Comparison of ENCODE assay signal across 8 cellular contexts in genomic region chr6:129671442-129672344, GRCh38. TPM values are rescaled to one million over a fixed set of nuclear protein-coding genes. Genes with fewer than 3 reads are reported as not detected.
DNase-seq lines count a peak whose midpoint lies in the region; ATAC-seq and TF ChIP-seq lines count a peak whose summit lies in the region.

No MANE protein-coding gene starts in this region.

- peak in 3 of 12 donors; percentile 13 to 43 (median 26) for TF ChIP-seq CTCF in heart left ventricle (IDR thresholded peaks at IDR 0.05)

- peak overlapping the region; percentile 19 to 90 (median 58) for H3K27ac ChIP-seq in heart left ventricle
- H3K27ac ChIP-seq in substantia nigra (ENCODE audit: low read depth, low read length, poor library complexity, severe bottlenecking), result no peak overlapping the region

- no peaks in the 10 kb centered on the region for H3K9me3 ChIP-seq in heart left ventricle

- peaks cover 0 to 47% (median 26%) of the 10 kb centered on the region in 12 donors for H3K4me1 ChIP-seq in heart left ventricle

- H3K36me3 ChIP-seq in heart left ventricle, result no peaks in the 10 kb centered on the region

- TF ChIP-seq POLR2A in heart left ventricle (IDR thresholded peaks at IDR 0.05), result no peak

- ATAC-seq in GM21825 (IDR thresholded peaks at IDR 0.05; ENCODE audit: unreplicated experiment) (peak; percentile 83), heart left ventricle (peak; percentile 24 to 86 (median 64))

- peak; percentile 51 for DNase-seq in M059J (ENCODE audit: low read depth)
- DNase-seq in activated CD8-positive, alpha-beta memory T cell treated with anti-CD3 and anti-CD28 coated beads, Interleukin-2, amount 50 U/mL, for 48 hours, result peak; percentile 69
- no peak for DNase-seq in heart left ventricle
- DNase-seq in stimulated activated CD4-positive, alpha-beta T cell treated with anti-CD3 and anti-CD28 coated beads, Interleukin-1b, Interleukin-23, amount 100 ng/mL, for 24 hours (ENCODE audit: low read depth in 4 of 4, low spot score in 1 of 4), result peak in 3 of 4 experiments; percentile 29 to 57 (median 43)
- DNase-seq in islet precursor cell, result no peak
- DNase-seq in substantia nigra (lab: John Stamatoyannopoulos, UW), result no peak

- intact Hi-C loops in heart left ventricle (cut with DNase I), result loop anchor here in 1 of 10 donors (5.0 kb wide), 1 partner anchor 41 kb away; the partner anchor contains the start of gene ARHGAP18

- 78 to 82% (median 81%) methylated on average over 10 of the region's 10 CpGs for WGBS in heart left ventricle, 4 donors

- H3K27me3 ChIP-seq in heart left ventricle, result no peaks in the 10 kb centered on the region

- H3K4me3 ChIP-seq in GM08714 (ENCODE audit: low read length) (peak overlapping the region; percentile 48; the same call in 1 of the 2 replicates), heart left ventricle (no peak overlapping the region)

RNA-seq across cellular contexts. Expression of gene ARHGAP18, which starts 38.3 kb away (rescaled TPM):
- 28.3 and 31.2 TPM in 2 replicates for total RNA-seq in M059J (2014; rRNA removed; shearing (Covaris generic))
- total RNA-seq in heart left ventricle, result 10 to 100 TPM in 2 of 9 donors, 1 to 10 TPM in 7; 2.8 to 26.4 (median 4.1) TPM
- polyA plus RNA-seq in heart left ventricle, result 1 to 10 TPM; 1.6 to 2.8 TPM

Comparison
In these comparisons a context has a peak if more than half of its experiments do, and no peak if none do; other contexts are left out.
1. DNase-seq: peak in M059J (single experiment), activated CD8-positive, alpha-beta memory T cell treated with anti-CD3 and anti-CD28 coated beads, Interleukin-2, amount 50 U/mL, for 48 hours (single experiment) and stimulated activated CD4-positive, alpha-beta T cell treated with anti-CD3 and anti-CD28 coated beads, Interleukin-1b, Interleukin-23, amount 100 ng/mL, for 24 hours (3 of 4); none in heart left ventricle (0 of 5), islet precursor cell (single experiment) and substantia nigra (0 of 49).